In genomic region chr19:50357178-50358100, GRCh38 we compare ENCODE assay signal across 8 cellular contexts. TPM values are rescaled to one million over a fixed set of nuclear protein-coding genes. Genes with fewer than 3 reads are reported as not detected.
DNase-seq lines count a peak whose midpoint lies in the region; ATAC-seq and TF ChIP-seq lines count a peak whose summit lies in the region.

No MANE protein-coding gene starts in this region.

- H3K36me3 ChIP-seq in ascending aorta (no peaks in the 10 kb centered on the region), smooth muscle cell (ENCODE audit: low read depth) (no peaks in the 10 kb centered on the region)

- intact Hi-C loops in ascending aorta (cut with DNase I), result loop anchor here (1.0 to 2.0 kb wide), 2 partner anchors 11 to 425 kb away; no protein-coding TSS in a partner anchor

- H3K27ac ChIP-seq in ascending aorta (peak overlapping the region; percentile 81 to 86), smooth muscle cell (ENCODE audit: low read depth) (no peak overlapping the region)

- no peaks in the 10 kb centered on the region for H3K9me3 ChIP-seq in ascending aorta
- no peaks in the 10 kb centered on the region for H3K9me3 ChIP-seq in smooth muscle cell (replicated peaks; ENCODE audit: low read depth)

- H3F3A ChIP-seq in smooth muscle cell (ENCODE audit: low read depth), result no peaks in the 10 kb centered on the region

- no peaks in the 10 kb centered on the region for H3K27me3 ChIP-seq in ascending aorta
- no peaks in the 10 kb centered on the region for H3K27me3 ChIP-seq in smooth muscle cell (ENCODE audit: low read depth)

- peak; percentile 57 for ATAC-seq in GM21717 (IDR thresholded peaks at IDR 0.05; ENCODE audit: unreplicated experiment)
- no peak for ATAC-seq in GM21423 (IDR thresholded peaks at IDR 0.05; ENCODE audit: unreplicated experiment)

- TF ChIP-seq CTCF in ascending aorta (IDR thresholded peaks at IDR 0.05), result peak; percentile 80 to 89 (median 85)
- TF ChIP-seq CTCF in smooth muscle cell (IDR thresholded peaks at IDR 0.05; ENCODE audit: borderline replicate concordance, insufficient read depth, poor library complexity, severe bottlenecking), result peak; percentile 78

- peak overlapping the region; percentile 50 to 59 for H3K4me3 ChIP-seq in ascending aorta
- H3K4me3 ChIP-seq in smooth muscle cell, result no peak overlapping the region

- WGBS in smooth muscle cell (ENCODE audit: low lambda C conversion rate), result 70% methylated on average over 54 of the region's 54 CpGs

- H2AFZ ChIP-seq in smooth muscle cell (ENCODE audit: low read depth), result peak overlapping the region; percentile 55

- H3K4me1 ChIP-seq in ascending aorta, result peaks cover 0 to 2% of the 10 kb centered on the region in 2 donors
- no peaks in the 10 kb centered on the region for H3K4me1 ChIP-seq in smooth muscle cell (ENCODE audit: low read depth)

- H4K20me1 ChIP-seq in smooth muscle cell (ENCODE audit: low read depth), result no peaks in the 10 kb centered on the region

- no peak overlapping the region for H3K9ac ChIP-seq in smooth muscle cell (ENCODE audit: low read depth)

- H3K79me2 ChIP-seq in smooth muscle cell (ENCODE audit: low read depth), result no peaks in the 10 kb centered on the region

- H3K4me2 ChIP-seq in smooth muscle cell, result peak overlapping the region; percentile 79

- DNase-seq in COR-L47 (lab: John Stamatoyannopoulos, UW), result peak; percentile 35
- peak; percentile 36 for DNase-seq in NCI-H1092 (lab: John Stamatoyannopoulos, UW)
- peak; percentile 79 for DNase-seq in T-helper 9 cell
- DNase-seq in ascending aorta (ENCODE audit: low spot score in 2 of 2), result peak; percentile 41 to 90
- DNase-seq in iPS-NIHi11 (ENCODE audit: low spot score), result peak; percentile 65
- peak; percentile 15 for DNase-seq in smooth muscle cell (lab: John Stamatoyannopoulos, UW; ENCODE audit: unreplicated experiment)

RNA-seq across cellular contexts. Expression of gene NAPSA, which starts 8.0 kb away (rescaled TPM):
- total RNA-seq in ascending aorta, result 1.6 TPM
- total RNA-seq in smooth muscle cell, result 0.27 and 0.72 TPM in 2 replicates
- polyA plus RNA-seq in smooth muscle cell, result 0.65 and 2.1 TPM in 2 replicates

RNA-seq across cellular contexts. Expression of gene NR1H2, which starts 18.8 kb away (rescaled TPM):
- total RNA-seq in ascending aorta, result 150 TPM
- total RNA-seq in smooth muscle cell, result 39.5 and 48.3 TPM in 2 replicates
- 69.7 and 85.7 TPM in 2 replicates for polyA plus RNA-seq in smooth muscle cell

RNA-seq across cellular contexts. Expression of gene POLD1, which starts 26.7 kb away (rescaled TPM):
- total RNA-seq in ascending aorta (22.9 TPM), smooth muscle cell (14.9 and 16.0 TPM in 2 replicates)
- 37.6 and 41.6 TPM in 2 replicates for polyA plus RNA-seq in smooth muscle cell

RNA-seq across cellular contexts. Expression of gene KCNC3, which starts 28.3 kb away (rescaled TPM):
- total RNA-seq in ascending aorta (3.8 TPM), smooth muscle cell (0.54 and 1.4 TPM in 2 replicates)
- polyA plus RNA-seq in smooth muscle cell, result 0.46 and 1.3 TPM in 2 replicates

Comparison
In these comparisons a context has a peak if more than half of its experiments do, and no peak if none do; other contexts are left out.
1. DNase-seq: peak in every context shown above with its lines; median percentile 79 in T-helper 9 cell; 66 in ascending aorta; 65 in iPS-NIHi11; 36 in NCI-H1092; 35 in COR-L47; 15 in smooth muscle cell.